ENCODE assay signal across 1 cellular context in the genomic region with DNA sequence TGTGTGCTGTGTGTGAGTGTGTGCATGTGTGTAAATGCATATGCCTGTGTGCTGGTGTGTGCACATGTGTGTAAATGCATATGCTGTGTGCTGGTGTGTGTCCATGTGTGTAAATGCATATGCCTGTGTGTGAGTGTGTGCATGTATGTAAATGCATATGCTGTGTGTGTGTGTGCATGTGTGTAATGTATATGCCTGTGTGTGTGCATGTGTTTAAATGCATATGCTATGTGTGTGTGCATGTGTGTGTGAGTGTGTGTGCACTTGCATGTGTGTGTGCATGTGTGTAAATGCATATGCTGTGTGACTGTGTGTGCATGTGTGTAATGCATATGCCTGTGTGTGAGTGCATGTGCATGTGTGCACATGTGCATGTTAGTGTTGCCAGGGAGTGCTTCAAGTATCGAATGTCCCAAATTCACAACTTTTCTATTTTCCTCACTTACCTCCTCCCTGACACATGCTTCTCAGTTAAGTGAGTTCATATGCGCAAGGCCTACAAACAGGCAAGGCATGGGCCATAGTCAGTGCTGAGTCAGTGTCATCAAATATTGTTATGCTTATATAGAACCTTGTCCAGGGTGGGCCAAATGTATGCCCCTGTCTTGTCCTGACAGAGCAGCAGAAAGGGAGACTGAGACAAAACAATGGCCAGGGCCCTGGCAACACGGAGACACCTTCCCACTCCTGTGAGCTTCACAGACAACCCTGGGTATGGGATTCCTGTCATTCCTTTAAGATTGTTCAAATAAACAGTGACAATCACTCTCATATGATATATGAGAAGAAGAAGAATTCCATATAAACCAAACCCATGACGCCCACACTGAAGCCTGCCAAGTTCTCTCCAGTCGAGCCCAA.
TF ChIP-seq lines count a peak whose summit lies in the region.

No MANE protein-coding gene starts in this region.

TF ChIP-seq in IMR-90, 13 proteins besides CTCF, POLR2A, EP300 and RAD21:
- TF ChIP-seq MAFK (IDR thresholded peaks at IDR 0.05; ENCODE audit: low read depth, low read length) = no peak
- TF ChIP-seq MXI1 (IDR thresholded peaks at IDR 0.05; ENCODE audit: borderline replicate concordance, low read depth, low read length) = no peak
- no peak for TF ChIP-seq RCOR1 (IDR thresholded peaks at IDR 0.05; ENCODE audit: insufficient replicate concordance, low read length)
- TF ChIP-seq NFE2L2 (IDR thresholded peaks at IDR 0.05; ENCODE audit: low read depth, low read length) = no peak
- TF ChIP-seq BHLHE40 (IDR thresholded peaks at IDR 0.05; ENCODE audit: low read depth, low read length) = no peak
- TF ChIP-seq MAZ (IDR thresholded peaks at IDR 0.05; ENCODE audit: borderline replicate concordance, low read depth, low read length) = no peak
- no peak for TF ChIP-seq FOS (IDR thresholded peaks at IDR 0.05; ENCODE audit: low read depth, low read length)
- TF ChIP-seq, protein P1, sequence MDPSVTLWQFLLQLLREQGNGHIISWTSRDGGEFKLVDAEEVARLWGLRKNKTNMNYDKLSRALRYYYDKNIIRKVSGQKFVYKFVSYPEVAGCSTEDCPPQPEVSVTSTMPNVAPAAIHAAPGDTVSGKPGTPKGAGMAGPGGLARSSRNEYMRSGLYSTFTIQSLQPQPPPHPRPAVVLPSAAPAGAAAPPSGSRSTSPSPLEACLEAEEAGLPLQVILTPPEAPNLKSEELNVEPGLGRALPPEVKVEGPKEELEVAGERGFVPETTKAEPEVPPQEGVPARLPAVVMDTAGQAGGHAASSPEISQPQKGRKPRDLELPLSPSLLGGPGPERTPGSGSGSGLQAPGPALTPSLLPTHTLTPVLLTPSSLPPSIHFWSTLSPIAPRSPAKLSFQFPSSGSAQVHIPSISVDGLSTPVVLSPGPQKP (IDR thresholded peaks at IDR 0.05; ENCODE audit: borderline replicate concordance, low read depth, low read length) = no peak
